7 cellular contexts compared by ENCODE assay signal in the genomic region with DNA sequence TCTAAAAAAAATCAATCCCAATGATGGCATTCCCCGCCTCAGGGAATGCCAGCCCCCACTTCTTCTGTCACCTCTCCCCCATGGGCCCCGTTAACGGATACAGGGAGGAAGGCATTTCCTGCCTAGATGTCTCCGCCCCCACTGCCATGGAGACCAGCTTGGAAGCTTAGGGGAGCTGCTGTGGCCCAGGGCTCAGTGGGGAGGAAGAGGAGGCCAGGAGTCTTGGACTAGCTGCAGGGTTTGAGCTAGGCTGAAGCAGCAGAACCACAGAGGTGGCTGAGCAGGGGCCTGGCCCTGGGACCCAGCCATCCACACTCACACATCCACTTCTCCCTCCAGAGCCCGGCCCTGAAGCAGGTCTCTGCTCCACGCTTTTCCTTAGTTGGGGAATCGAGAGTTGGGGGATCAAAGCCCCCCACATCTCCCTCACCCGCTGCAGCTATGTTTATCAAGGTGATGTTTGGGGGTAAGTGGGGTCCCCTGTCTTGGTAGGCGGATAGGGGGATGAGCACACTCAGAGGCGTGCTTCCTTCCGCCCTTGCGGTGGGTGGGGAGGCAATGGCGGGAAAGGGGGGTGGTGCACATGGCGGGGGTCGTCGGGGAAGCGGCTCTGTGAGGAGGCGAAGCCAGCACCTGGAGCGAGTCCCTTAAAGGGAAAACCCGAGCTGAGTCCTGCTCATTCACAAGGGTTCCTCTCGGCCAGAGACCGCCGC. TPM values are rescaled to one million over a fixed set of nuclear protein-coding genes. Genes with fewer than 3 reads are reported as not detected.
DNase-seq lines count a peak whose midpoint lies in the region; ATAC-seq, FAIRE-seq and TF ChIP-seq lines count a peak whose summit lies in the region.

A gene with protein sequence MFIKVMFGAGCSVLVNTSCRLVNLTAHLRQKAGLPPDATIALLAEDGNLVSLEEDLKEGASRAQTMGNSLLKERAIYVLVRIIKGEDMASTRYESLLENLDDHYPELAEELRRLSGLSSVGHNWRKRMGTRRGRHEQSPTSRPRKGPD (plus strand): TSS at position 125 of the 713 bp plus-strand sequence. CDS start 317 bp downstream, at position 442.

- DNase-seq in GM12891 (ENCODE audit: insufficient read length, low spot score) (no peak), Panc1 (ENCODE audit: low read depth, low spot score) (no peak), endodermal cell (peak; percentile 81), gastrocnemius medialis (no peak), CD1c-positive myeloid dendritic cell (ENCODE audit: extremely low spot score) (no peak), uterus (no peak)

- TF ChIP-seq POLR2A in GM12891 (IDR thresholded peaks at IDR 0.05; ENCODE audit: low read depth, low read length) (no peak; the same call in 1 of the 2 replicates), gastrocnemius medialis (IDR thresholded peaks at IDR 0.05) (no peak), uterus (IDR thresholded peaks at IDR 0.05) (no peak)

- peak; percentile 74 for FAIRE-seq in GM12891 (lab: Jason Lieb, UNC)

- no peak within 1 kb of the TSS for H3K27ac ChIP-seq in Panc1 (ENCODE audit: low read length)
- H3K27ac ChIP-seq in endodermal cell (ENCODE audit: low read depth, low read length): peak within 1 kb of the TSS; percentile 18
- H3K27ac ChIP-seq in gastrocnemius medialis: peak within 1 kb of the TSS; percentile 5 to 100 (median 98)
- no peak within 1 kb of the TSS for H3K27ac ChIP-seq in uterus

- H3K36me3 ChIP-seq in Panc1 (ENCODE audit: control insufficient read depth, insufficient read depth, low read length) (no peaks in the 10 kb centered on the region; the same call in 1 of the 2 replicates), endodermal cell (ENCODE audit: control insufficient read depth, insufficient read depth, low read length) (peaks cover 4% of the 10 kb centered on the region), gastrocnemius medialis (no peaks in the 10 kb centered on the region), uterus (no peaks in the 10 kb centered on the region)

- intact Hi-C loops in Panc1 (cut with micrococcal nuclease; ENCODE audit: unreplicated experiment) (no loop called here), gastrocnemius medialis (cut with DNase I; ENCODE audit: low total_unique reads) (no loop called here), uterus (cut with DNase I; ENCODE audit: low total_unique reads) (no loop called here)

- no peaks in the 10 kb centered on the region for H3K9me3 Mint-ChIP-seq in endodermal cell

- peaks cover 11% of the 10 kb centered on the region for H3K4me1 Mint-ChIP-seq in endodermal cell

- in situ Hi-C loops in Panc1 (cut with HindIII; ENCODE audit: low pct_unique_long_range_greater_than_20kb, low sequenced_read_pairs): no loop called here
- in situ Hi-C loops in gastrocnemius medialis (cut with MboI; ENCODE audit: low sequenced_read_pairs in 4 of 4): no loop called here

- CTCF ChIA-PET in Panc1 (lab: Charles Lee): no interaction called here

- ATAC-seq in Panc1 (peak; percentile 27; the same call in 1 of the 2 replicates), gastrocnemius medialis (no peak), GM21717 (IDR thresholded peaks at IDR 0.05; ENCODE audit: unreplicated experiment) (no peak)

- H3K9ac ChIP-seq in endodermal cell (ENCODE audit: extremely low read depth, low read length, poor library complexity, severe bottlenecking): no peak within 1 kb of the TSS

- H3K27me3 ChIP-seq in Panc1 (ENCODE audit: control insufficient read depth, insufficient read depth, low read length): no peaks in the 10 kb centered on the region
- H3K27me3 ChIP-seq in endodermal cell (ENCODE audit: control insufficient read depth, insufficient read depth, low read length, poor library complexity, severe bottlenecking): no peaks in the 10 kb centered on the region
- H3K27me3 ChIP-seq in gastrocnemius medialis: no peaks in the 10 kb centered on the region
- H3K27me3 ChIP-seq in uterus: no peaks in the 10 kb centered on the region

- no peak within 1 kb of the TSS for H3K27ac Mint-ChIP-seq in endodermal cell

- peaks cover 12% of the 10 kb centered on the region for H3K27me3 Mint-ChIP-seq in endodermal cell (ENCODE audit: insufficient read depth)

- peak within 1 kb of the TSS; percentile 38 for H3K4me3 Mint-ChIP-seq in endodermal cell

- no TSS peak for BruUV-seq in Panc1 (replicated peaks; lab: Mats Ljungman, UMichigan)

- TF ChIP-seq CTCF in Panc1 (IDR thresholded peaks at IDR 0.05) (no peak), endodermal cell (conservative IDR thresholded peaks at IDR 0.05) (no peak), gastrocnemius medialis (IDR thresholded peaks at IDR 0.05 in 4 of 5, conservative IDR thresholded peaks at IDR 0.05 in 1 of 5) (no peak), uterus (IDR thresholded peaks at IDR 0.05) (no peak)

- no peak within 1 kb of the TSS for H3K4me3 ChIP-seq in Panc1 (ENCODE audit: low read depth in 2 of 2, low read length in 2 of 2)
- H3K4me3 ChIP-seq in endodermal cell (ENCODE audit: low read length): no peak within 1 kb of the TSS
- H3K4me3 ChIP-seq in gastrocnemius medialis: no peak within 1 kb of the TSS
- no peak within 1 kb of the TSS for H3K4me3 ChIP-seq in uterus

- WGBS in endodermal cell (ENCODE audit: insufficient coverage in 1 of 2, insufficient read length in 1 of 2), 2 experiments: 82 to 86% methylated on average over 15 to 17 of the region's 23 CpGs

- H3K4me1 ChIP-seq in Panc1 (ENCODE audit: control insufficient read depth, insufficient read depth, low read length) (0 out of 2 replicates have a peak, but pooled peaks cover 7% of the 10 kb centered on the region), endodermal cell (ENCODE audit: control insufficient read depth, insufficient read depth, low read length) (no peaks in the 10 kb centered on the region), gastrocnemius medialis (peaks cover 17 to 28% of the 10 kb centered on the region in 2 donors), uterus (peaks cover 0 to 3% of the 10 kb centered on the region in 2 donors)

- POLR2A ChIA-PET in Panc1 (lab: Charles Lee): interaction anchor here (0.6 kb wide), 1 partner anchor 205 kb away, joined by 3 read pairs; no protein-coding TSS in a partner anchor

- H3K9me3 ChIP-seq in Panc1 (ENCODE audit: control insufficient read depth, insufficient read depth, low read depth, low read length) (no peaks in the 10 kb centered on the region), endodermal cell (ENCODE audit: control insufficient read depth, low read length) (no peaks in the 10 kb centered on the region), gastrocnemius medialis (no peaks in the 10 kb centered on the region), uterus (no peaks in the 10 kb centered on the region)

- H3K36me3 Mint-ChIP-seq in endodermal cell (ENCODE audit: low read depth): no peaks in the 10 kb centered on the region

TF ChIP-seq in GM12891, 5 proteins besides CTCF, POLR2A, EP300 and RAD21:
- TF ChIP-seq TAF1 (IDR thresholded peaks at IDR 0.05; ENCODE audit: low read depth, low read length) (no peak), PAX5 (IDR thresholded peaks at IDR 0.05; ENCODE audit: insufficient read depth, low read length, severe bottlenecking) (no peak), POU2F2 (IDR thresholded peaks at IDR 0.05; ENCODE audit: low read depth, low read length) (no peak), SPI1 (IDR thresholded peaks at IDR 0.05; ENCODE audit: low read depth, low read length) (no peak), POLR2AphosphoS5 (IDR thresholded peaks at IDR 0.05; ENCODE audit: low read depth, low read length) (no peak)

RNA-seq across cellular contexts. Expression of the gene that starts here (rescaled TPM):
- 0.89 TPM for polyA plus RNA-seq in GM12891 (2012; ENCODE audit: low read depth, missing spikeins)
- not detected for total RNA-seq in Panc1 (2021; ENCODE audit: unreplicated experiment)
- not detected for polyA plus RNA-seq in Panc1 (2012; ENCODE audit: insufficient read length)
- total RNA-seq in endodermal cell: 1 to 10 TPM; 1.5 to 2.2 TPM
- polyA plus RNA-seq in endodermal cell (2013, experiment 1 of 2): 2.7 TPM
- polyA plus RNA-seq in endodermal cell (2013, experiment 2 of 2): 3.0 TPM
- not detected for total RNA-seq in gastrocnemius medialis
- under 1 TPM in 2 of 4 donors, not detected in 2; 0.41 to 0.55 TPM for total RNA-seq in uterus

Comparison
In these comparisons a context has a peak if more than half of its experiments do, and no peak if none do; other contexts are left out.
1. Peak in ATAC-seq in Panc1; RNA of the gene not detected or under 1 TPM.
2. H3K27ac ChIP-seq: peak in endodermal cell (single experiment) and gastrocnemius medialis (4 of 4); none in Panc1 (single experiment) and uterus (0 of 2).